Comparison of ENCODE assay signal across 1 cellular context in genomic region chr9:130833324-130833990, GRCh38.
TF ChIP-seq lines count a peak whose summit lies in the region.

No MANE protein-coding gene starts in this region.

TF ChIP-seq in H1, 55 proteins besides CTCF, POLR2A, EP300 and RAD21:
- TF ChIP-seq MAX (IDR thresholded peaks at IDR 0.05): no peak
- no peak for TF ChIP-seq BCL11A (IDR thresholded peaks at IDR 0.05; ENCODE audit: low read depth in 2 of 2, low read length in 2 of 2)
- no peak for TF ChIP-seq FOSL1 (IDR thresholded peaks at IDR 0.05; ENCODE audit: insufficient read depth, low read depth, low read length)
- TF ChIP-seq PHF8 (conservative IDR thresholded peaks at IDR 0.05; ENCODE audit: low read depth, low read length): no peak
- TF ChIP-seq ATF2 (IDR thresholded peaks at IDR 0.05; ENCODE audit: low read length): no peak
- TF ChIP-seq CBX5 (IDR thresholded peaks at IDR 0.05; ENCODE audit: low read depth, low read length): no peak
- TF ChIP-seq SUZ12 (IDR thresholded peaks at IDR 0.05; ENCODE audit: low read length): no peak
- TF ChIP-seq TBP (IDR thresholded peaks at IDR 0.05; ENCODE audit: low read depth, low read length): no peak
- no peak for TF ChIP-seq POLR2AphosphoS5 (IDR thresholded peaks at IDR 0.05; ENCODE audit: low read depth, low read length)
- TF ChIP-seq EZH2 (IDR thresholded peaks at IDR 0.05; ENCODE audit: low read depth, low read length, severe bottlenecking): no peak
- TF ChIP-seq TAF1 (IDR thresholded peaks at IDR 0.05; ENCODE audit: low read depth, low read length): no peak
- no peak for TF ChIP-seq CHD1 (IDR thresholded peaks at IDR 0.05; ENCODE audit: low read depth, low read length)
- TF ChIP-seq CEBPB (IDR thresholded peaks at IDR 0.05; ENCODE audit: low read depth, low read length): no peak
- TF ChIP-seq CHD2 (IDR thresholded peaks at IDR 0.05; ENCODE audit: low read length): no peak
- TF ChIP-seq JUND (IDR thresholded peaks at IDR 0.05; ENCODE audit: low read length): no peak
- no peak for TF ChIP-seq USF2 (IDR thresholded peaks at IDR 0.05; ENCODE audit: low read length)
- no peak for TF ChIP-seq HDAC6 (IDR thresholded peaks at IDR 0.05; ENCODE audit: low read depth, low read length)
